In the genomic region with DNA sequence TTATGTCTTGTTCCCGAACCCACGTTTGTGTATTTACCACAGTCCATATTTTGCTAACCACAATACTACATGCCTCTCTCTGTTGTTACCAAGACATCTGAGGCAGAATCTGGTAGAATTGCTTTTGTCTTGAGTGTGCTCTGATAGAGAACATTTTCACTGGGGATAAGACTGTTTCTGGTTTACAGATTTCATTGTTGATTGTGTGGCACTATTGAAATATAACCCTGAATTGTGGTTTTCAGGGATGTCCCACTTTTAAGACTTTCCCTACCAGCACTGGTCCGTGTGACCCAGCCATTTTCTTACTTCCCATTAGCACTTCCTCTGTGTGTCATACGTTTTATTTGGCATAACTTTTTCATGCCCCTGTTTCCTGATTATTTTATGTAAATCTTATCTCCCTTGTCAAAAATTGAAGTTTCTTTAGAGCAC, we compare ENCODE assay signal across 11 cellular contexts.
A peak's percentile ranks its signal among the peaks of the same experiment; 100 is the strongest.
DNase-seq lines count a peak whose midpoint lies in the region; ATAC-seq lines count a peak whose summit lies in the region.
"Had no signal": no experiment of that assay in that cellular context is flagged by ENCODE, and none has a peak within 500 bp of the region (broad histone marks: within the 10 kb centered on the region; RNA-seq: fewer than 3 reads in every experiment).

No MANE protein-coding gene starts in this region.

- H3K27ac Mint-ChIP-seq in effector memory CD8-positive, alpha-beta T cell, result peak overlapping the region; percentile 7 to 78
- H3K27ac Mint-ChIP-seq in stimulated activated naive B cell treated with anti-CD40 and anti-IgM and Interleukin-4, amounts not matched to agents 10 μg/mL and 1 μg/mL and 100 μg/mL, for 72 hours, result peak overlapping the region; percentile 9

- peak; percentile 19 for ATAC-seq in effector memory CD8-positive, alpha-beta T cell (replicated peaks)
- ATAC-seq in stimulated activated naive B cell treated with anti-CD40 and anti-IgM and Interleukin-4, amounts not matched to agents 10 μg/mL and 1 μg/mL and 100 μg/mL, for 72 hours (replicated peaks), result peak; percentile 26 to 29
- ATAC-seq in HG03045 (IDR thresholded peaks at IDR 0.05; ENCODE audit: unreplicated experiment), result no peak
- no peak for ATAC-seq in HG03108 (IDR thresholded peaks at IDR 0.05; ENCODE audit: unreplicated experiment)
- ATAC-seq in HG03571 (IDR thresholded peaks at IDR 0.05; ENCODE audit: unreplicated experiment), result no peak

- peaks cover 9% of the 10 kb centered on the region for H3K36me3 Mint-ChIP-seq in effector memory CD8-positive, alpha-beta T cell (ENCODE audit: insufficient read depth)
- peaks cover under 1 to 4% of the 10 kb centered on the region in 2 donors for H3K36me3 Mint-ChIP-seq in stimulated activated naive B cell treated with anti-CD40 and anti-IgM and Interleukin-4, amounts not matched to agents 10 μg/mL and 1 μg/mL and 100 μg/mL, for 72 hours

- no peaks in the 10 kb centered on the region for H3K9me3 Mint-ChIP-seq in effector memory CD8-positive, alpha-beta T cell
- no peaks in the 10 kb centered on the region for H3K9me3 Mint-ChIP-seq in stimulated activated naive B cell treated with anti-CD40 and anti-IgM and Interleukin-4, amounts not matched to agents 10 μg/mL and 1 μg/mL and 100 μg/mL, for 72 hours

- DNase-seq in SIG-M5 treated with dmso at 0.1 percent for 504 hours (lab: John Stamatoyannopoulos, UW; ENCODE audit: unreplicated experiment) (peak; percentile 38), SIG-M5 (lab: John Stamatoyannopoulos, UW) (no peak), NAMALWA (ENCODE audit: low spot score) (peak; percentile 54)
- DNase-seq in effector memory CD8-positive, alpha-beta T cell, result no peak
- no peak for DNase-seq in stimulated activated naive B cell treated with anti-CD40 and anti-IgM and Interleukin-4, amounts not matched to agents 10 μg/mL and 1 μg/mL and 100 μg/mL, for 72 hours
- DNase-seq: activated naive CD4-positive, alpha-beta T cell treated with Interleukin-2 at 50 U/mL for 16 hours; NCI-H1092; occipital lobe had no signal

- H3K4me1 Mint-ChIP-seq in effector memory CD8-positive, alpha-beta T cell (ENCODE audit: low read depth in 2 of 2), result peaks cover 43 to 47% of the 10 kb centered on the region in 2 donors
- peaks cover 36 to 53% of the 10 kb centered on the region in 2 donors for H3K4me1 Mint-ChIP-seq in stimulated activated naive B cell treated with anti-CD40 and anti-IgM and Interleukin-4, amounts not matched to agents 10 μg/mL and 1 μg/mL and 100 μg/mL, for 72 hours

- H3K27me3 Mint-ChIP-seq in effector memory CD8-positive, alpha-beta T cell, result no peaks in the 10 kb centered on the region
- no peaks in the 10 kb centered on the region for H3K27me3 Mint-ChIP-seq in stimulated activated naive B cell treated with anti-CD40 and anti-IgM and Interleukin-4, amounts not matched to agents 10 μg/mL and 1 μg/mL and 100 μg/mL, for 72 hours

- H3K4me3 Mint-ChIP-seq in effector memory CD8-positive, alpha-beta T cell, result peak overlapping the region in 1 of 2 donors; percentile 9
- peak overlapping the region; percentile 4 to 41 for H3K4me3 Mint-ChIP-seq in stimulated activated naive B cell treated with anti-CD40 and anti-IgM and Interleukin-4, amounts not matched to agents 10 μg/mL and 1 μg/mL and 100 μg/mL, for 72 hours

Comparison
In these comparisons a context has a peak if more than half of its experiments do, and no peak if none do; other contexts are left out.
1. DNase-seq: peak in SIG-M5 treated with dmso at 0.1 percent for 504 hours (single experiment) and NAMALWA (single experiment); none in SIG-M5 (single experiment), effector memory CD8-positive, alpha-beta T cell (0 of 3) and stimulated activated naive B cell treated with anti-CD40 and anti-IgM and Interleukin-4, amounts not matched to agents 10 μg/mL and 1 μg/mL and 100 μg/mL, for 72 hours (single experiment).
2. ATAC-seq: peak in effector memory CD8-positive, alpha-beta T cell (single experiment) and stimulated activated naive B cell treated with anti-CD40 and anti-IgM and Interleukin-4, amounts not matched to agents 10 μg/mL and 1 μg/mL and 100 μg/mL, for 72 hours (2 of 2); none in HG03045 (single experiment), HG03108 (single experiment) and HG03571 (single experiment).